Comparison of ENCODE assay signal across 16 cellular contexts in the genomic region with DNA sequence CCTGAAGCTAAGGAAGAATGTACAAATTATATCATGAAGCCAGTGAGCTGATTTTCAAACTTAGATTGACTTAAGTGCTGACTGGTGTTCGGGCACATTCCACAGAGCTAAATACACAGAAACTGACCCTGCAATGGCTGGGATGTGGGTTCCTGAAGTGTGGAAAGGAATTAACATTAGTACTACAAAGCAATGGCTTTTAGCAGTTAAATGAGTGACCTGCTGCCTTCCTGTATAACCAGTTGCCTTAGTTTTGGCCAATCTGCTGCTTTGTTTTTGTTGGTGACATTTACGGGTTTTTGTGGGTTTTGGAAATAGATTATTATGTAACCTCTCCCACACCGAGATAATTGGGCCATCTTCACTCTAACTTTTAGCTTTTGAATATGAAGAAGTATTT. TPM values are rescaled to one million over a fixed set of nuclear protein-coding genes. Genes with fewer than 3 reads are reported as not detected.
DNase-seq lines count a peak whose midpoint lies in the region; ATAC-seq and TF ChIP-seq lines count a peak whose summit lies in the region.
"Had no signal": no experiment of that assay in that cellular context is flagged by ENCODE, and none has a peak within 500 bp of the region (broad histone marks: within the 10 kb centered on the region; RNA-seq: fewer than 3 reads in every experiment).

No MANE protein-coding gene starts in this region.

- H2AFZ ChIP-seq in mesenchymal stem cell (ENCODE audit: low read depth, low read length) = no peak overlapping the region
- H2AFZ ChIP-seq in smooth muscle cell (ENCODE audit: low read depth) = no peak overlapping the region

- no peak overlapping the region for H3K27ac Mint-ChIP-seq in T-helper 17 cell

- H3K4me2 ChIP-seq in mesenchymal stem cell (ENCODE audit: low read length, poor library complexity, severe bottlenecking) = no peak overlapping the region
- H3K4me2 ChIP-seq in smooth muscle cell = no peak overlapping the region

- H3K14ac ChIP-seq in mesenchymal stem cell (ENCODE audit: low read length in 2 of 2) = no peak overlapping the region

- no peak overlapping the region for H3K18ac ChIP-seq in mesenchymal stem cell (ENCODE audit: low read depth in 1 of 2, low read length in 2 of 2)

- ATAC-seq in T-helper 17 cell = no peak

- H3K4me3 Mint-ChIP-seq in T-helper 17 cell = peak overlapping the region; percentile 66

- H2BK120ac ChIP-seq in mesenchymal stem cell (ENCODE audit: low read depth, low read length) = no peak overlapping the region

- H2BK5ac ChIP-seq in mesenchymal stem cell (ENCODE audit: low read depth, low read length, poor library complexity, severe bottlenecking) = no peak overlapping the region

- no peak overlapping the region for H4K8ac ChIP-seq in mesenchymal stem cell (ENCODE audit: low read length)

- no peak for TF ChIP-seq CTCF in smooth muscle cell (IDR thresholded peaks at IDR 0.05; ENCODE audit: borderline replicate concordance, insufficient read depth, poor library complexity, severe bottlenecking)

- H3K27me3 ChIP-seq in mesenchymal stem cell (ENCODE audit: control insufficient read depth in 1 of 2, insufficient read depth in 1 of 2, low read length in 2 of 2) (no peaks in the 10 kb centered on the region), smooth muscle cell (ENCODE audit: low read depth) (no peaks in the 10 kb centered on the region)

- H3K27me3 Mint-ChIP-seq in T-helper 17 cell = peaks cover 15% of the 10 kb centered on the region

- no peaks in the 10 kb centered on the region for H3K36me3 ChIP-seq in mesenchymal stem cell (ENCODE audit: control insufficient read depth in 1 of 2, insufficient read depth in 2 of 2, low read depth in 1 of 2, low read length in 2 of 2)
- H3K36me3 ChIP-seq in smooth muscle cell (ENCODE audit: low read depth) = no peaks in the 10 kb centered on the region
- H3K36me3 ChIP-seq: prostate gland had no signal

- H2BK12ac ChIP-seq in mesenchymal stem cell (ENCODE audit: low read length in 2 of 2) = no peak overlapping the region

- H3K23ac ChIP-seq in mesenchymal stem cell (ENCODE audit: low read length in 2 of 2) = no peak overlapping the region

- no peak overlapping the region for H3K4ac ChIP-seq in mesenchymal stem cell (ENCODE audit: low read depth in 1 of 2, low read length in 2 of 2)

- H3K4me1 ChIP-seq in mesenchymal stem cell (ENCODE audit: control insufficient read depth, insufficient read depth, low read depth, low read length) (peaks cover 32% of the 10 kb centered on the region), smooth muscle cell (ENCODE audit: low read depth) (peaks cover 12% of the 10 kb centered on the region)

- H3F3A ChIP-seq in smooth muscle cell (ENCODE audit: low read depth) = no peaks in the 10 kb centered on the region

- H3K9ac ChIP-seq in mesenchymal stem cell (ENCODE audit: low read length) = peak overlapping the region; percentile 51
- no peak overlapping the region for H3K9ac ChIP-seq in smooth muscle cell (ENCODE audit: low read depth)

- WGBS in mesenchymal stem cell = 91% methylated on average over 1 of the region's 3 CpGs
- WGBS in smooth muscle cell (ENCODE audit: low lambda C conversion rate) = 54% methylated on average over 3 of the region's 3 CpGs

- no peak overlapping the region for H2BK15ac ChIP-seq in mesenchymal stem cell (ENCODE audit: low read depth, poor library complexity, severe bottlenecking)

- DNase-seq in CD1c-positive myeloid dendritic cell (ENCODE audit: extremely low spot score) = peak; percentile 52
- peak; percentile 38 for DNase-seq in M059J (ENCODE audit: low read depth)
- no peak for DNase-seq in T-helper 17 cell
- DNase-seq in mesenchymal stem cell = peak; percentile 9
- DNase-seq in stimulated activated naive CD4-positive, alpha-beta T cell treated with Interleukin-2 at 50 U/mL for 16 hours (lab: John Stamatoyannopoulos, UW) = no peak
- no peak for DNase-seq in HCEC 1CT
- DNase-seq in nucleus accumbens (lab: John Stamatoyannopoulos, UW) = no peak
- no peak for DNase-seq in smooth muscle cell (lab: John Stamatoyannopoulos, UW; ENCODE audit: unreplicated experiment)
- DNase-seq: activated CD4-positive, alpha-beta T cell treated with anti-CD3 and anti-CD28 coated beads, Interleukin-2, amount 50 U/mL, for 4 hours; activated naive CD4-positive, alpha-beta T cell; NCI-H1694 treated with DMSO at 0.1 percent for 48 hours; stimulated activated CD4-positive, alpha-beta T cell treated with anti-CD3 and anti-CD28 coated beads, Interleukin-1b, Interleukin-23, amount 100 ng/mL, for 48 hours had no signal

- H3K9me3 ChIP-seq in T-helper 17 cell (ENCODE audit: control insufficient read depth, low read length, poor library complexity, severe bottlenecking) (no peaks in the 10 kb centered on the region), mesenchymal stem cell (ENCODE audit: control insufficient read depth, low read length) (no peaks in the 10 kb centered on the region), smooth muscle cell (replicated peaks; ENCODE audit: low read depth) (no peaks in the 10 kb centered on the region)
- H3K9me3 ChIP-seq: prostate gland had no signal

- H4K20me1 ChIP-seq in smooth muscle cell (ENCODE audit: low read depth) = no peaks in the 10 kb centered on the region

- no peaks in the 10 kb centered on the region for H3K36me3 Mint-ChIP-seq in T-helper 17 cell (ENCODE audit: low read depth)

- H3K4me3 ChIP-seq in mesenchymal stem cell (ENCODE audit: insufficient read depth in 1 of 2, low read depth in 1 of 2, low read length in 2 of 2) (no peak overlapping the region), smooth muscle cell (no peak overlapping the region)
- H3K4me3 ChIP-seq: prostate gland had no signal

- H3K79me1 ChIP-seq in mesenchymal stem cell (replicated peaks; ENCODE audit: low read length, poor library complexity, severe bottlenecking) = peaks cover 2% of the 10 kb centered on the region

- H2AK5ac ChIP-seq in mesenchymal stem cell (ENCODE audit: low read length, severe bottlenecking) = no peak overlapping the region

- H4K91ac ChIP-seq in mesenchymal stem cell (ENCODE audit: low read length) = no peak overlapping the region

- peaks cover 22% of the 10 kb centered on the region for H3K79me2 ChIP-seq in smooth muscle cell (ENCODE audit: low read depth)

- H3K27ac ChIP-seq in mesenchymal stem cell (ENCODE audit: low read length, poor library complexity, severe bottlenecking) (peak overlapping the region; percentile 44), smooth muscle cell (ENCODE audit: low read depth) (no peak overlapping the region)
- H3K27ac ChIP-seq: C4-2B, prostate gland had no signal

- H3K4me1 Mint-ChIP-seq in T-helper 17 cell = peaks cover 9% of the 10 kb centered on the region

RNA-seq across cellular contexts. Expression of gene SKIC8, which starts 2.4 kb away (rescaled TPM):
- 61.7 and 64.5 TPM in 2 replicates for total RNA-seq in M059J (2014; rRNA removed; shearing (Covaris generic))
- total RNA-seq in T-helper 17 cell (10 to 100 TPM; 24.3 to 24.4 TPM), smooth muscle cell (63.6 and 67.4 TPM in 2 replicates)
- 29.0 TPM for polyA plus RNA-seq in mesenchymal stem cell (2013, experiment 1 of 2)
- polyA plus RNA-seq in mesenchymal stem cell (2013, experiment 2 of 2) = 29.2 TPM
- 64.5 and 72.9 TPM in 2 replicates for polyA plus RNA-seq in smooth muscle cell

RNA-seq across cellular contexts. Expression of gene DNAJA4, which starts 37.5 kb away (rescaled TPM):
- 2.3 TPM in 1 of 2 replicates, not detected in the other for total RNA-seq in M059J (2014; rRNA removed; shearing (Covaris generic))
- total RNA-seq in T-helper 17 cell = 10 to 100 TPM; 28.0 to 30.3 TPM
- polyA plus RNA-seq in mesenchymal stem cell (2013, experiment 1 of 2) = 0.12 TPM
- polyA plus RNA-seq in mesenchymal stem cell (2013, experiment 2 of 2) = 0.05 TPM
- total RNA-seq in smooth muscle cell = 2.7 and 3.2 TPM in 2 replicates
- polyA plus RNA-seq in smooth muscle cell = 4.0 and 5.8 TPM in 2 replicates

RNA-seq across cellular contexts. Expression of gene CRABP1, which starts 38.3 kb away (rescaled TPM):
- total RNA-seq in M059J (2014; rRNA removed; shearing (Covaris generic)) = not detected in 2 replicates
- total RNA-seq in T-helper 17 cell (not detected), smooth muscle cell (1.2 and 12.9 TPM in 2 replicates)
- not detected for polyA plus RNA-seq in mesenchymal stem cell (2013, experiment 1 of 2)
- polyA plus RNA-seq in mesenchymal stem cell (2013, experiment 2 of 2) = not detected
- polyA plus RNA-seq in smooth muscle cell = 1.8 and 8.8 TPM in 2 replicates
- total RNA-seq: IMR-90, mesenteric fat pad, prostate gland had no signal
- polyA plus RNA-seq: IMR-90 had no signal

Comparison
In these comparisons a context has a peak if more than half of its experiments do, and no peak if none do; other contexts are left out.
1. DNase-seq: peak in CD1c-positive myeloid dendritic cell (single experiment), M059J (single experiment) and mesenchymal stem cell (single experiment); none in T-helper 17 cell (0 of 3), stimulated activated naive CD4-positive, alpha-beta T cell treated with Interleukin-2 at 50 U/mL for 16 hours (single experiment), HCEC 1CT (single experiment), nucleus accumbens (0 of 56) and smooth muscle cell (single experiment).